9 cellular contexts compared by ENCODE assay signal in genomic region chr7:47635091-47636090, GRCh38. TPM values are rescaled to one million over a fixed set of nuclear protein-coding genes. Genes with fewer than 3 reads are reported as not detected.
DNase-seq lines count a peak whose midpoint lies in the region; ATAC-seq, FAIRE-seq and TF ChIP-seq lines count a peak whose summit lies in the region.
"Had no signal": no experiment of that assay in that cellular context is flagged by ENCODE, and none has a peak within 500 bp of the region (broad histone marks: within the 10 kb centered on the region; RNA-seq: fewer than 3 reads in every experiment).

No MANE protein-coding gene starts in this region.

- H3K27me3 Mint-ChIP-seq in activated CD8-positive, alpha-beta memory T cell treated with anti-CD3 and anti-CD28 coated beads, Interleukin-2, amount 10 ng/mL, durations not matched to agents 7 days and 5 days, result no peaks in the 10 kb centered on the region

- peak; percentile 59 for TF ChIP-seq POLR2A in A549 (IDR thresholded peaks at IDR 0.05; ENCODE audit: low read length)
- TF ChIP-seq POLR2A in breast epithelium (IDR thresholded peaks at IDR 0.05), result no peak

- CTCF ChIA-PET in A549 (lab: Yijun Ruan, JAX), result interaction anchor here (0.7 to 1.5 kb wide), 9 partner anchors 10 to 310 kb away, joined by 3 to 6 read pairs (median 4); no protein-coding TSS in a partner anchor
- CTCF ChIA-PET in activated CD8-positive, alpha-beta memory T cell treated with anti-CD3 and anti-CD28 coated beads, Interleukin-2, amount 10 ng/mL, durations not matched to agents 7 days and 5 days (lab: Charles Lee), result no interaction called here

- no peak; a peak in 1 of 5 replicates for TF ChIP-seq RAD21 in A549 (conservative IDR thresholded peaks at IDR 0.05 in 1 of 2, IDR thresholded peaks at IDR 0.05 in 1 of 2)

- DNase-seq in A549 (ENCODE audit: low read depth in 1 of 2, low spot score in 1 of 2), result peak; percentile 73 to 83
- peak in 2 of 3 experiments; percentile 84 to 90 for DNase-seq in NCI-H1417 (lab: John Stamatoyannopoulos, UW)
- DNase-seq in breast epithelium (ENCODE audit: low spot score in 2 of 2), result peak; percentile 78 to 86
- peak; percentile 40 for DNase-seq in mucosa of gallbladder (ENCODE audit: low spot score)
- DNase-seq in activated CD8-positive, alpha-beta memory T cell treated with anti-CD3 and anti-CD28 coated beads, Interleukin-2, amount 10 ng/mL, durations not matched to agents 7 days and 5 days, result no peak
- no peak for DNase-seq in HK-2 (ENCODE audit: unreplicated experiment)
- DNase-seq in NK-92 (lab: John Stamatoyannopoulos, UW; ENCODE audit: unreplicated experiment), result no peak
- DNase-seq: CD4-positive, CD25-positive, alpha-beta regulatory T cell had no signal

- H3K4me1 Mint-ChIP-seq in activated CD8-positive, alpha-beta memory T cell treated with anti-CD3 and anti-CD28 coated beads, Interleukin-2, amount 10 ng/mL, durations not matched to agents 7 days and 5 days, result no peaks in the 10 kb centered on the region
- H3K4me1 Mint-ChIP-seq: CD4-positive, CD25-positive, alpha-beta regulatory T cell had no signal

- no peaks in the 10 kb centered on the region for H3K36me3 Mint-ChIP-seq in activated CD8-positive, alpha-beta memory T cell treated with anti-CD3 and anti-CD28 coated beads, Interleukin-2, amount 10 ng/mL, durations not matched to agents 7 days and 5 days
- H3K36me3 Mint-ChIP-seq: CD4-positive, CD25-positive, alpha-beta regulatory T cell had no signal

- no peaks in the 10 kb centered on the region for H3K36me3 ChIP-seq in breast epithelium

- ATAC-seq in A549, result peak; percentile 82 to 86
- ATAC-seq in HG03039 (IDR thresholded peaks at IDR 0.05; ENCODE audit: unreplicated experiment), result no peak
- no peak for ATAC-seq in activated CD8-positive, alpha-beta memory T cell treated with anti-CD3 and anti-CD28 coated beads, Interleukin-2, amount 10 ng/mL, durations not matched to agents 7 days and 5 days

- TF ChIP-seq EP300 in A549 (IDR thresholded peaks at IDR 0.05), result no peak

- intact Hi-C loops in breast epithelium (cut with DNase I; ENCODE audit: low total_unique reads), result no loop called here

- H3K9me3 Mint-ChIP-seq in activated CD8-positive, alpha-beta memory T cell treated with anti-CD3 and anti-CD28 coated beads, Interleukin-2, amount 10 ng/mL, durations not matched to agents 7 days and 5 days (ENCODE audit: low read depth), result no peaks in the 10 kb centered on the region
- H3K9me3 Mint-ChIP-seq: CD4-positive, CD25-positive, alpha-beta regulatory T cell had no signal

- peak overlapping the region; percentile 89 to 90 for H3K27ac ChIP-seq in A549
- peak overlapping the region; percentile 80 to 88 for H3K27ac ChIP-seq in breast epithelium

- H3K4me2 ChIP-seq in A549, result peak overlapping the region; percentile 93

- H3K27me3 ChIP-seq in breast epithelium, result no peaks in the 10 kb centered on the region

- H3K4me3 Mint-ChIP-seq in activated CD8-positive, alpha-beta memory T cell treated with anti-CD3 and anti-CD28 coated beads, Interleukin-2, amount 10 ng/mL, durations not matched to agents 7 days and 5 days, result no peak overlapping the region
- H3K4me3 Mint-ChIP-seq: CD4-positive, CD25-positive, alpha-beta regulatory T cell had no signal

- H3K4me3 ChIP-seq in A549 (peak overlapping the region; percentile 40), breast epithelium (peak overlapping the region in 2 of 3 donors; percentile 32 to 50)

- FAIRE-seq in A549 (lab: Jason Lieb, UNC), result no peak

- H3K4me1 ChIP-seq in A549 (peaks cover 65% of the 10 kb centered on the region), breast epithelium (no peaks in the 10 kb centered on the region)

- no peak overlapping the region for H3K27ac Mint-ChIP-seq in activated CD8-positive, alpha-beta memory T cell treated with anti-CD3 and anti-CD28 coated beads, Interleukin-2, amount 10 ng/mL, durations not matched to agents 7 days and 5 days
- H3K27ac Mint-ChIP-seq: CD4-positive, CD25-positive, alpha-beta regulatory T cell had no signal

- 7% methylated on average over 16 of the region's 25 CpGs for WGBS in A549 (ENCODE audit: missing lambda C conversion rate)

- POLR2A ChIA-PET in A549 (lab: Yijun Ruan, JAX), result interaction anchor here (0.6 to 1.7 kb wide), 17 partner anchors 9 to 165 kb away, joined by 3 to 15 read pairs (median 5); partner anchors contain the start of gene TNS3

- no peak for TF ChIP-seq CTCF in A549 (IDR thresholded peaks at IDR 0.05)
- TF ChIP-seq CTCF in breast epithelium (IDR thresholded peaks at IDR 0.05), result no peak

- H3K9me3 ChIP-seq in A549, result no peaks in the 10 kb centered on the region
- H3K9me3 ChIP-seq in breast epithelium, result no peaks in the 10 kb centered on the region

TF ChIP-seq in A549, 52 proteins besides CTCF, POLR2A, EP300 and RAD21:
- TF ChIP-seq HOXB13 (CRISPR knock-in tag; IDR thresholded peaks at IDR 0.05; ENCODE audit: low read depth) (peak; percentile 32; the same call in 1 of the 2 replicates), NFE2L2 (conservative IDR thresholded peaks at IDR 0.05; ENCODE audit: low read length) (no peak), SMC3 (IDR thresholded peaks at IDR 0.05) (peak; percentile 24; the same call in 2 of the 3 replicates), MAFK (IDR thresholded peaks at IDR 0.05; ENCODE audit: partially characterized antibody) (no peak), HOXB5 (CRISPR knock-in tag; IDR thresholded peaks at IDR 0.05) (0 out of 2 replicates have a peak, but pooled peaks have one; percentile 23), EHF (CRISPR knock-in tag; IDR thresholded peaks at IDR 0.05) (0 out of 2 replicates have a peak, but pooled peaks have one; percentile 23), JUN (IDR thresholded peaks at IDR 0.05) (peak; percentile 45 to 58; a peak in 4 of 5 replicates), HOXA7 (CRISPR knock-in tag; IDR thresholded peaks at IDR 0.05) (no peak), REST (IDR thresholded peaks at IDR 0.05) (no peak), NPAS2 (CRISPR knock-in tag; IDR thresholded peaks at IDR 0.05; ENCODE audit: borderline replicate concordance) (no peak), ATOH8 (CRISPR knock-in tag; IDR thresholded peaks at IDR 0.05; ENCODE audit: low read depth) (no peak)
- TF ChIP-seq, protein P1, sequence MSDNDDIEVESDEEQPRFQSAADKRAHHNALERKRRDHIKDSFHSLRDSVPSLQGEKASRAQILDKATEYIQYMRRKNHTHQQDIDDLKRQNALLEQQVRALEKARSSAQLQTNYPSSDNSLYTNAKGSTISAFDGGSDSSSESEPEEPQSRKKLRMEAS (IDR thresholded peaks at IDR 0.05), result peak; percentile 48; the same call in 1 of the 2 replicates
- TF ChIP-seq, protein P2, sequence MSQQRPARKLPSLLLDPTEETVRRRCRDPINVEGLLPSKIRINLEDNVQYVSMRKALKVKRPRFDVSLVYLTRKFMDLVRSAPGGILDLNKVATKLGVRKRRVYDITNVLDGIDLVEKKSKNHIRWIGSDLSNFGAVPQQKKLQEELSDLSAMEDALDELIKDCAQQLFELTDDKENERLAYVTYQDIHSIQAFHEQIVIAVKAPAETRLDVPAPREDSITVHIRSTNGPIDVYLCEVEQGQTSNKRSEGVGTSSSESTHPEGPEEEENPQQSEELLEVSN (IDR thresholded peaks at IDR 0.05; ENCODE audit: borderline replicate concordance, low read depth), result peak; percentile 32; the same call in 1 of the 2 replicates
TF ChIP-seq in A549: peak in this region for 7.

RNA-seq across cellular contexts. Expression of gene TNS3, which starts 53.5 kb away (rescaled TPM):
- 134 and 137 TPM in 2 replicates for polyA plus RNA-seq in A549 (2011; rRNA removed)
- 80.9 and 113 TPM in 2 replicates for polyA plus RNA-seq in A549 (2012; cell fraction: cytosol; rRNA removed)
- 217 and 283 TPM in 2 replicates for polyA plus RNA-seq in A549 (2012; cell fraction: nucleus; rRNA removed)
- 107 to 122 TPM (median 107 TPM) in 3 replicates for polyA plus RNA-seq in A549 (2017; fragmentation: RNase III; extraction: RNeasy Plus Mini Kit Qiagen cat#74134 plus additional on column Dnase treatment)
- polyA minus RNA-seq in A549 (2011; rRNA and poly(A)+ RNA removed), result 438 and 510 TPM in 2 replicates
- 10 to 100 TPM; 41.0 to 78.1 (median 56.2) TPM for total RNA-seq in breast epithelium
- 97.2 TPM for total RNA-seq in mucosa of gallbladder
- 1 to 10 TPM in 1 of 2 experiments, under 1 TPM in 1; 0.23 to 2.6 TPM for total RNA-seq in activated CD8-positive, alpha-beta memory T cell treated with anti-CD3 and anti-CD28 coated beads, Interleukin-2, amount 10 ng/mL, durations not matched to agents 7 days and 5 days
- polyA plus RNA-seq: CD4-positive, CD25-positive, alpha-beta regulatory T cell had no signal

Comparison
In these comparisons a context has a peak if more than half of its experiments do, and no peak if none do; other contexts are left out.
1. ATAC-seq: peak in A549 (2 of 2); none in HG03039 (single experiment) and activated CD8-positive, alpha-beta memory T cell treated with anti-CD3 and anti-CD28 coated beads, Interleukin-2, amount 10 ng/mL, durations not matched to agents 7 days and 5 days (single experiment).
2. DNase-seq: peak in A549 (2 of 2), NCI-H1417 (2 of 3), breast epithelium (2 of 2) and mucosa of gallbladder (single experiment); none in activated CD8-positive, alpha-beta memory T cell treated with anti-CD3 and anti-CD28 coated beads, Interleukin-2, amount 10 ng/mL, durations not matched to agents 7 days and 5 days (single experiment), HK-2 (single experiment) and NK-92 (single experiment).
3. RNA of gene TNS3, which starts 53.5 kb away (total RNA-seq): 97.2 TPM in mucosa of gallbladder (single experiment) and 41.0 to 78.1 TPM in breast epithelium; 0.23 to 2.6 TPM in activated CD8-positive, alpha-beta memory T cell treated with anti-CD3 and anti-CD28 coated beads, Interleukin-2, amount 10 ng/mL, durations not matched to agents 7 days and 5 days; every median in the first group is over 10 times any median in the second.